ENCODE assay signal across 8 cellular contexts in the genomic region with DNA sequence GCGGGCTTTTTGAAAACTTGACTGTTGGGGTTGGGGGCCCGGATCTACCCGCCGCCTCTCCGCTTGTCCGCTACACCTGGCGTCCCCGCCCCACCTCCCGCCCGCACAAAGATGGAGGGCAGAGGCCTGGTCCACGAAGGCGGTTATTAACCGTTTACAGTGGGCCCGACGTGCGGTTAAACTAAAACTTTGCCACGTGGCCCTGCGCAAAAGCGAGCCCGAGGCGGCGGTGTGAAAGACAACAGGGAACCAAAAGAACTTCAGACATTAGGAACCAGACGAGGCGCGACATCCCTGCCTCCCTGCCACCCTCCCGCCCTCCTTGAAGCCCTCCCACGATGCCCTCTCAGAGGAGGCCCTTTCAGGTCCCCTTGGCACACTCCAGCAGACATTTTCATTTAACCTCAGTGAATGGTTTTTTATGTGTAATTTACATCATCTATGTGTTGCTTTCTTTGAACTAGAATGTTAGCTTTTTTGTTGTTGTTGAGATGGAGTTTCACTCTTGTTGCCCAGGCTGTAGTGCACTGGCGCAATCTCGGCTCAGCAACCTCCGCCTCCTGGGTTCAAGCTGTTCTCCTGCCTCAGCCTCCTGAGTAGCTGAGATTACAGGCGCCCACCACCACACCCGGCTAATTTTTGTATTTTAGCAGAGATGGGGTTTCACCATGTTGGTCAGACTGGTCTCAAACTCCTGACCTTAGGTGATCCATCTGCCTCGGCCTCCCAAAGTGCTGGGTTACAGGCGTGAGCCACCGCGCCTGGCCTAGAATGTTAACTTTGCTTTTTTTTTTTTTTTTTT. TPM values are rescaled to one million over a fixed set of nuclear protein-coding genes. Genes with fewer than 3 reads are reported as not detected.
A peak's percentile ranks its signal among the peaks of the same experiment; 100 is the strongest.
DNase-seq lines count a peak whose midpoint lies in the region; ATAC-seq and TF ChIP-seq lines count a peak whose summit lies in the region.

No MANE protein-coding gene starts in this region.

- peak overlapping the region; percentile 98 for H3K4me3 Mint-ChIP-seq in activated naive CD8-positive, alpha-beta T cell treated with anti-CD3 and anti-CD28 coated beads for 36 hours

- peaks cover 44% of the 10 kb centered on the region for H3K36me3 Mint-ChIP-seq in activated naive CD8-positive, alpha-beta T cell treated with anti-CD3 and anti-CD28 coated beads for 36 hours

- intact Hi-C loops in stomach (cut with DNase I; ENCODE audit: low total_unique reads) = no loop called here

- no peak for TF ChIP-seq CTCF in stomach (IDR thresholded peaks at IDR 0.05)

- H3K27me3 Mint-ChIP-seq in activated naive CD8-positive, alpha-beta T cell treated with anti-CD3 and anti-CD28 coated beads for 36 hours = peaks cover 4% of the 10 kb centered on the region

- no peak for DNase-seq in activated naive CD8-positive, alpha-beta T cell treated with anti-CD3 and anti-CD28 coated beads for 36 hours
- DNase-seq in stomach (no peak), T1000 (lab: John Stamatoyannopoulos, UW) (no peak), NCI-H82 (lab: John Stamatoyannopoulos, UW) (no peak)

- H3K9me3 ChIP-seq in iPS-18c (ENCODE audit: control insufficient read depth, insufficient read depth, low read length) = no peaks in the 10 kb centered on the region
- no peaks in the 10 kb centered on the region for H3K9me3 ChIP-seq in stomach

- H3K4me3 ChIP-seq in iPS-18c (ENCODE audit: insufficient read depth, low read depth, low read length) (peak overlapping the region; percentile 98), stomach (peak overlapping the region; percentile 68 to 87 (median 75))

- ATAC-seq in GM19023 (IDR thresholded peaks at IDR 0.05; ENCODE audit: unreplicated experiment) (peak; percentile 24), HG03045 (IDR thresholded peaks at IDR 0.05; ENCODE audit: unreplicated experiment) (peak; percentile 15), GM18870 (IDR thresholded peaks at IDR 0.05; ENCODE audit: unreplicated experiment) (no peak)

- WGBS in stomach, 5 donors = 25 to 33% (median 28%) methylated on average over 29 to 36 of the region's 36 CpGs

- peak overlapping the region; percentile 100 for H3K27ac Mint-ChIP-seq in activated naive CD8-positive, alpha-beta T cell treated with anti-CD3 and anti-CD28 coated beads for 36 hours

- H3K9me3 Mint-ChIP-seq in activated naive CD8-positive, alpha-beta T cell treated with anti-CD3 and anti-CD28 coated beads for 36 hours = no peaks in the 10 kb centered on the region

- peaks cover 18% of the 10 kb centered on the region for H3K4me1 Mint-ChIP-seq in activated naive CD8-positive, alpha-beta T cell treated with anti-CD3 and anti-CD28 coated beads for 36 hours

- H3K4me1 ChIP-seq in stomach = peaks cover 22 to 31% (median 26%) of the 10 kb centered on the region in 4 donors

- H3K27ac ChIP-seq in stomach = peak overlapping the region; percentile 98 to 100 (median 99)

- no peaks in the 10 kb centered on the region for H3K27me3 ChIP-seq in stomach

- TF ChIP-seq EP300 in stomach (IDR thresholded peaks at IDR 0.05) = no peak

- H3K36me3 ChIP-seq in stomach = no peaks in the 10 kb centered on the region

- TF ChIP-seq POLR2A in stomach (IDR thresholded peaks at IDR 0.05) = no peak

RNA-seq across cellular contexts. Expression of gene HNRNPA0, which starts 1.0 kb away (rescaled TPM):
- 10 to 100 TPM; 44.3 to 44.6 TPM for total RNA-seq in activated naive CD8-positive, alpha-beta T cell treated with anti-CD3 and anti-CD28 coated beads for 36 hours
- total RNA-seq in stomach = 10 to 100 TPM in 3 of 5 donors, 1 to 10 TPM in 2; 1.2 to 29.7 (median 12.6) TPM
- polyA plus RNA-seq in stomach = 10 to 100 TPM; 14.5 to 25.5 (median 21.2) TPM

RNA-seq across cellular contexts. Expression of gene KLHL3, which starts 19.3 kb away (rescaled TPM):
- total RNA-seq in activated naive CD8-positive, alpha-beta T cell treated with anti-CD3 and anti-CD28 coated beads for 36 hours = 10 to 100 TPM in 1 of 2 experiments, 1 to 10 TPM in 1; 9.2 to 10.8 TPM
- total RNA-seq in stomach = 10 to 100 TPM in 4 of 5 donors, 1 to 10 TPM in 1; 9.5 to 20.4 (median 19.4) TPM
- polyA plus RNA-seq in stomach = 1 to 10 TPM in 1 of 3 donors, under 1 TPM in 2; 0.50 to 1.6 (median 0.76) TPM
